In the genomic region with DNA sequence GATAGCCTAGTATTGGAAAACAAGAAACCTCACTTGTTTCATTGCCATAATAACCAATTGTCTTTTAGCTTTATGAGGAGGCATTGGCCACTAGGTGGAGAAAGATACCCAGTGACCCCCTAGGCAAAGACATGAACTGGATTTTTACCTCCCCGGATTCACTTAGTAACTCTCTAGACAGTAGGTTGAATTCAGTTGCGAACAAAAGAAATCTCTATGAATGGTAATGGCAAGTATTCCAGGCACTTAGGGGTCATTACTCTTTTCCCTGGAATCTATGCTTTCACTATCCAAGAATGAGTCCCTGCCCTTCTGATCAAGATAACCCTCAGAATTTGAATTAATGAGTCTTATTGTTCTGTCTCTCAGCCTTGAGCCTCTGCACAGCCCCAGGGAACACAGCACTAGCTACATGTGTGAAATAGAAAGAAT, we compare ENCODE assay signal across 8 cellular contexts. TPM values are rescaled to one million over a fixed set of nuclear protein-coding genes. Genes with fewer than 3 reads are reported as not detected.
DNase-seq lines count a peak whose midpoint lies in the region; ATAC-seq and TF ChIP-seq lines count a peak whose summit lies in the region.

No MANE protein-coding gene starts in this region.

- no peak overlapping the region for H3K9ac ChIP-seq in PC-3 (ENCODE audit: low read length)

- TF ChIP-seq POLR2A in esophagus squamous epithelium (IDR thresholded peaks at IDR 0.05): no peak

- TF ChIP-seq CTCF in PC-3 (conservative IDR thresholded peaks at IDR 0.05; ENCODE audit: low read depth, low read length): peak; percentile 83
- TF ChIP-seq CTCF in esophagus squamous epithelium (IDR thresholded peaks at IDR 0.05): peak; percentile 32 to 62 (median 38)

- H3K79me2 ChIP-seq in PC-3 (ENCODE audit: low read length): no peaks in the 10 kb centered on the region

- H2AFZ ChIP-seq in PC-3 (ENCODE audit: low read length): no peak overlapping the region

- no peak overlapping the region for H3K27ac ChIP-seq in PC-3 (ENCODE audit: low read length)
- H3K27ac ChIP-seq in esophagus squamous epithelium: no peak overlapping the region

- H3K9me2 ChIP-seq in PC-3 (replicated peaks; ENCODE audit: low read length): no peaks in the 10 kb centered on the region

- no peaks in the 10 kb centered on the region for H4K20me1 ChIP-seq in PC-3 (ENCODE audit: low read length)

- DNase-seq in COR-L47 (lab: John Stamatoyannopoulos, UW): peak; percentile 67
- peak; percentile 15 for DNase-seq in HuH-7.5 (ENCODE audit: low spot score)
- DNase-seq in PC-3: peak; percentile 63
- no peak for DNase-seq in esophagus squamous epithelium (lab: John Stamatoyannopoulos, UW)
- peak; percentile 73 for DNase-seq in non-pigmented ciliary epithelial cell (ENCODE audit: low read depth)
- DNase-seq in posterior vena cava (ENCODE audit: low spot score): no peak
- DNase-seq in stimulated activated CD4-positive, alpha-beta T cell treated with anti-CD3 and anti-CD28 coated beads, Interleukin-4, amount 100 ng/mL, for 1 hour: no peak

- no peaks in the 10 kb centered on the region for H3F3A ChIP-seq in PC-3 (ENCODE audit: low read length, unreplicated experiment)

- H3K4me1 ChIP-seq in PC-3 (ENCODE audit: insufficient read depth, low read length) (peaks cover 12% of the 10 kb centered on the region), esophagus squamous epithelium (peaks cover 0 to 13% (median 4%) of the 10 kb centered on the region in 3 donors)

- H3K4me2 ChIP-seq in PC-3 (ENCODE audit: low read length): no peak overlapping the region

- ATAC-seq in PC-3 (peak; percentile 47), GM18870 (IDR thresholded peaks at IDR 0.05; ENCODE audit: unreplicated experiment) (no peak)

- CTCF ChIA-PET in PC-3 (lab: Charles Lee): interaction anchor here (0.6 to 1.3 kb wide), 3 partner anchors 102 to 1298 kb away, joined by 3 read pairs; no protein-coding TSS in a partner anchor

- H3K36me3 ChIP-seq in PC-3 (ENCODE audit: low read depth, low read length) (no peaks in the 10 kb centered on the region), esophagus squamous epithelium (no peaks in the 10 kb centered on the region)

- H3K4me3 ChIP-seq in PC-3 (ENCODE audit: low read length): no peak overlapping the region
- H3K4me3 ChIP-seq in esophagus squamous epithelium: no peak overlapping the region

- BruUV-seq in PC-3 (replicated peaks; lab: Mats Ljungman, UMichigan): no TSS peak

- intact Hi-C loops in PC-3 (cut with micrococcal nuclease): loop anchor here (1.0 kb wide), 1 partner anchor 102 kb away; no protein-coding TSS in a partner anchor
- intact Hi-C loops in esophagus squamous epithelium (cut with DNase I): no loop called here
- intact Hi-C loops in posterior vena cava (cut with DNase I): loop anchor here (5.0 to 10.0 kb wide), 2 partner anchors 100 to 103 kb away; no protein-coding TSS in a partner anchor

- H3K9me3 ChIP-seq in PC-3 (ENCODE audit: low read length): no peaks in the 10 kb centered on the region
- H3K9me3 ChIP-seq in esophagus squamous epithelium: no peaks in the 10 kb centered on the region

- POLR2A ChIA-PET in PC-3 (lab: Charles Lee; ENCODE audit: unreplicated experiment): no interaction called here

- H3K27me3 ChIP-seq in PC-3 (ENCODE audit: low read length) (0 out of 2 replicates have a peak, but pooled peaks cover 18% of the 10 kb centered on the region), esophagus squamous epithelium (no peaks in the 10 kb centered on the region)

- WGBS in esophagus squamous epithelium, 2 donors: 29 to 36% methylated on average over 2 of the region's 2 CpGs

RNA-seq across cellular contexts. Expression of a gene that starts 29.5 kb away (rescaled TPM):
- total RNA-seq in PC-3 (2014; rRNA removed) (not detected in 2 replicates), esophagus squamous epithelium (1 to 10 TPM in 2 of 4 donors, under 1 TPM in 2; 0.64 to 9.5 (median 0.87) TPM), posterior vena cava (10 to 100 TPM; 19.8 to 22.8 TPM)

Comparison
In these comparisons a context has a peak if more than half of its experiments do, and no peak if none do; other contexts are left out.
1. DNase-seq: peak in COR-L47 (single experiment), HuH-7.5 (single experiment), PC-3 (single experiment) and non-pigmented ciliary epithelial cell (single experiment); none in esophagus squamous epithelium (single experiment), posterior vena cava (single experiment) and stimulated activated CD4-positive, alpha-beta T cell treated with anti-CD3 and anti-CD28 coated beads, Interleukin-4, amount 100 ng/mL, for 1 hour (single experiment).